8 cellular contexts compared by ENCODE assay signal in genomic region chr17:63702223-63702577, GRCh38. TPM values are rescaled to one million over a fixed set of nuclear protein-coding genes. Genes with fewer than 3 reads are reported as not detected.
A peak's percentile ranks its signal among the peaks of the same experiment; 100 is the strongest.
DNase-seq lines count a peak whose midpoint lies in the region; ATAC-seq and TF ChIP-seq lines count a peak whose summit lies in the region.

No MANE protein-coding gene starts in this region.

- H3K4me1 Mint-ChIP-seq in naive B cell = peaks cover 51 to 69% (median 59%) of the 10 kb centered on the region in 3 donors

- peak; percentile 88 to 94 for DNase-seq in Kasumi-1 (lab: John Stamatoyannopoulos, UW)
- peak; percentile 72 for DNase-seq in activated T-cell treated with anti-CD3 and anti-CD28 coated beads, Interleukin-2, amount 50 U/mL, for 1 hour
- no peak for DNase-seq in naive B cell
- DNase-seq in prostate gland (ENCODE audit: low spot score) = no peak
- no peak for DNase-seq in NCI-H446 (lab: John Stamatoyannopoulos, UW)

- peaks cover 5 to 71% (median 60%) of the 10 kb centered on the region in 11 experiments; a peak in 20 of 22 replicates for H4K20me1 ChIP-seq in BLaER1 treated with 17β-estradiol and CSF1 and Interleukin-3, amounts not matched to agents 10 nM and 100 nM

- peak overlapping the region; percentile 64 to 99 (median 92) for H3K9ac ChIP-seq in BLaER1 treated with 17β-estradiol and CSF1 and Interleukin-3, amounts not matched to agents 10 nM and 100 nM

- peak overlapping the region; percentile 43 to 99 (median 89); a peak in 19 of 20 replicates for H3K4me3 ChIP-seq in BLaER1 treated with 17β-estradiol and CSF1 and Interleukin-3, amounts not matched to agents 10 nM and 100 nM
- H3K4me3 ChIP-seq in prostate gland = no peak overlapping the region

- intact Hi-C loops in prostate gland (cut with DNase I) = no loop called here

- H3K27ac Mint-ChIP-seq in naive B cell = peak overlapping the region; percentile 85 to 99 (median 98)

- H3K27me3 ChIP-seq in BLaER1 treated with 17β-estradiol and CSF1 and Interleukin-3, amounts not matched to agents 10 nM and 100 nM = no peaks in the 10 kb centered on the region
- H3K27me3 ChIP-seq in prostate gland (replicated peaks; ENCODE audit: insufficient read depth) = no peaks in the 10 kb centered on the region

- WGBS in prostate gland = 75% methylated on average over 5 of the region's 5 CpGs

- no peak for TF ChIP-seq POLR2A in prostate gland (IDR thresholded peaks at IDR 0.05)

- peaks cover 0 to 16% of the 10 kb centered on the region in 2 donors for H3K36me3 Mint-ChIP-seq in naive B cell

- peak overlapping the region; percentile 91 to 97 (median 94) for H3K4me3 Mint-ChIP-seq in naive B cell

- ATAC-seq in naive B cell (ENCODE audit: low read depth in 2 of 2) = no peak
- no peak for ATAC-seq in GM21526 (IDR thresholded peaks at IDR 0.05; ENCODE audit: low FRiP score, unreplicated experiment)
- no peak for ATAC-seq in GM19397 (IDR thresholded peaks at IDR 0.05; ENCODE audit: unreplicated experiment)

- no peak for TF ChIP-seq CTCF in prostate gland (IDR thresholded peaks at IDR 0.05)

- H3K4me1 ChIP-seq in BLaER1 treated with 17β-estradiol and CSF1 and Interleukin-3, amounts not matched to agents 10 nM and 100 nM = peaks cover 76 to 84% (median 78%) of the 10 kb centered on the region in 10 experiments
- H3K4me1 ChIP-seq in prostate gland (replicated peaks) = no peaks in the 10 kb centered on the region

- peak overlapping the region in 10 of 11 experiments; percentile 55 to 100 (median 98); a peak in 20 of 22 replicates for H3K27ac ChIP-seq in BLaER1 treated with 17β-estradiol and CSF1 and Interleukin-3, amounts not matched to agents 10 nM and 100 nM
- H3K27ac ChIP-seq in prostate gland = peak overlapping the region in 1 of 2 donors; percentile 7

- peaks cover 0 to 2% (median 0%) of the 10 kb centered on the region in 7 donors for H3K9me3 Mint-ChIP-seq in naive B cell

- H3K36me3 ChIP-seq in BLaER1 treated with 17β-estradiol and CSF1 and Interleukin-3, amounts not matched to agents 10 nM and 100 nM = peaks cover 36 to 65% (median 51%) of the 10 kb centered on the region in 11 experiments
- no peaks in the 10 kb centered on the region for H3K36me3 ChIP-seq in prostate gland

- H3K27me3 Mint-ChIP-seq in naive B cell = no peaks in the 10 kb centered on the region

- H3K4me2 ChIP-seq in BLaER1 treated with 17β-estradiol and CSF1 and Interleukin-3, amounts not matched to agents 10 nM and 100 nM = peak overlapping the region; percentile 89 to 99 (median 96)

- H3K9me3 ChIP-seq in BLaER1 treated with 17β-estradiol and CSF1 and Interleukin-3, amounts not matched to agents 10 nM and 100 nM (replicated peaks in 1 of 11) = no peaks in the 10 kb centered on the region
- no peaks in the 10 kb centered on the region for H3K9me3 ChIP-seq in prostate gland

RNA-seq across cellular contexts. Expression of gene LIMD2, which starts 2.3 kb away (rescaled TPM):
- polyA plus RNA-seq in naive B cell (ENCODE audit: low read depth in 6 of 6) = 100 to 1,000 TPM; 557 to 994 (median 667) TPM
- total RNA-seq in prostate gland = 10 to 100 TPM; 29.9 to 51.9 TPM

RNA-seq across cellular contexts. Expression of gene STRADA, which starts 39.4 kb away (rescaled TPM):
- 10 to 100 TPM; 21.1 to 33.2 (median 26.3) TPM for polyA plus RNA-seq in naive B cell (ENCODE audit: low read depth in 6 of 6)
- 10 to 100 TPM; 15.7 to 37.1 TPM for total RNA-seq in prostate gland

Comparison
In these comparisons a context has a peak if more than half of its experiments do, and no peak if none do; other contexts are left out.
1. H3K4me3 ChIP-seq: peak in BLaER1 treated with 17β-estradiol and CSF1 and Interleukin-3, amounts not matched to agents 10 nM and 100 nM (10 of 10); none in prostate gland (0 of 2).
2. DNase-seq: peak in Kasumi-1 (2 of 2) and activated T-cell treated with anti-CD3 and anti-CD28 coated beads, Interleukin-2, amount 50 U/mL, for 1 hour (single experiment); none in naive B cell (single experiment), prostate gland (single experiment) and NCI-H446 (0 of 2).